ENCODE assay signal across 8 cellular contexts in genomic region chr3:23805881-23806321, GRCh38. TPM values are rescaled to one million over a fixed set of nuclear protein-coding genes. Genes with fewer than 3 reads are reported as not detected.
A peak's percentile ranks its signal among the peaks of the same experiment; 100 is the strongest.
DNase-seq lines count a peak whose midpoint lies in the region; ATAC-seq and TF ChIP-seq lines count a peak whose summit lies in the region.

UBE2E1 (plus strand) TSS chr3:23805955; CDS start chr3:23807270, 1,315 bp downstream.

- peak within 1 kb of the TSS; percentile 89 to 93 for H3K27ac ChIP-seq in coronary artery

- peak; percentile 70 for ATAC-seq in HG02642 (IDR thresholded peaks at IDR 0.05; ENCODE audit: poor library complexity, unreplicated experiment)
- peak; percentile 84 for ATAC-seq in left lobe of liver

- TF ChIP-seq CTCF in coronary artery (IDR thresholded peaks at IDR 0.05), result no peak

- H3K4me3 ChIP-seq in coronary artery, result peak within 1 kb of the TSS; percentile 99

- DNase-seq in NCI-H2107 treated with DMSO at 0.1 percent for 48 hours (lab: John Stamatoyannopoulos, UW; ENCODE audit: unreplicated experiment) (peak; percentile 5), NCI-H2107 (lab: John Stamatoyannopoulos, UW) (no peak), NCI-H2029 (lab: John Stamatoyannopoulos, UW) (peak; percentile 42), coronary artery (ENCODE audit: low spot score) (peak; percentile 84), left lobe of liver (ENCODE audit: low spot score) (peak; percentile 78)
- peak; percentile 70 for DNase-seq in activated CD4-positive, alpha-beta T cell treated with anti-CD3 and anti-CD28 coated beads for 48 hours
- DNase-seq in stimulated activated CD4-positive, alpha-beta T cell treated with anti-CD3 and anti-CD28 coated beads, Interleukin-4, amount 100 ng/mL, for 1 hour, result peak; percentile 61

RNA-seq across cellular contexts. Expression of gene UBE2E1, which starts in this region (rescaled TPM):
- 17.5 TPM for total RNA-seq in left lobe of liver
